Comparison of ENCODE assay signal across 31 cellular contexts in the genomic region with DNA sequence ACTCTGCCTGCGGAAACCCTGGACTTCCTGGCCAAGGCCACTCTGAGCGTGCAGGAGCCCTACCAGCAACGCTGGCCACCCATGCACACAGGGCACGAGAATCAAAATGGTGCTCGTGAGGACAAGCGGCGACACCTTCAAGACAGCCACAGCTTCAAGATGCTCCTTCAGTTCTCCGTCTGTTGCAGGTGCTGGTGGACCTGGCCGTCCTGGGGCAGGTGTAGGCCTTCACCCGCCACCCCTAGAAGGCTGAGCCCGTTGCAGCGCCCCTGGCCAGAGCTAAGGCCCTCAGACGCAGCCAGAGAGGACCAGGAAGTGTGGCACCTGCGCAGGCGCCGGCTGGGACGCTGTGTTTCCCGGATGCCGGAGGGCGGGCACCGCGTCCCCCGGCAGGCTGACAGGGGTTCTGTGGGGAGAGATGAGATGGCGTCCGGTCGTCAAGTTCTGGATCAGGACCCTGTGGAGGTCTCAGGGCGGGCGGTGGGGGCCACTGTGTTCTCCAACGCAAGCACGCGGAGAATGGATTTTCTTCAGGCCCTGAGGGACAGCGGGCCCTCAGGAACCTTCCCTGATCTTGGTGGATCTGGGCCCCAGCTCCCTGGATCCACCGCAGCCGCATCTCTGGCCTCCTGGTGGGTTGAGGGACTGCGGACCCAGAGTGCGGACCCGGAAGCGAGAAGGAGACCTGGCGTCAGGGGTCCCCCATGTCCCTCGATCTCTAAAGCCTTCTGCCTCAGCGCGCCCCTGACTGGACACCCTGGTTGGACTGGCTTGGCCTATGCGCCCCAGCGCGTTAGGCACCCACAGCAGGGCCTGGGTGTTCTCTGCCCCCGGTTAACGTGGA.
DNase-seq lines count a peak whose midpoint lies in the region; ATAC-seq, FAIRE-seq and TF ChIP-seq lines count a peak whose summit lies in the region.
"Had no signal": no experiment of that assay in that cellular context is flagged by ENCODE, and none has a peak within 500 bp of the region (broad histone marks: within the 10 kb centered on the region; RNA-seq: fewer than 3 reads in every experiment).

No MANE protein-coding gene starts in this region.

- ATAC-seq in right cardiac atrium (no peak), HepG2 (peak; percentile 38; the same call in 1 of the 3 replicates), upper lobe of right lung (peak; percentile 38), GM19324 (IDR thresholded peaks at IDR 0.05; ENCODE audit: low FRiP score, unreplicated experiment) (no peak)
- ATAC-seq: activated CD4-positive, alpha-beta T cell treated with anti-CD3 and anti-CD28 coated beads for 36 hours; gastroesophageal sphincter; left lung had no signal

- no peaks in the 10 kb centered on the region for H3K9me2 ChIP-seq in MM.1S (replicated peaks; ENCODE audit: insufficient read depth, low read length)

- no peaks in the 10 kb centered on the region for H3K36me3 ChIP-seq in left ventricle myocardium inferior
- H3K36me3 ChIP-seq in HepG2 (replicated peaks in 1 of 2; ENCODE audit: control insufficient read depth in 1 of 2, insufficient read depth in 2 of 2, low read length in 2 of 2): no peaks in the 10 kb centered on the region
- H3K36me3 ChIP-seq in upper lobe of right lung: no peaks in the 10 kb centered on the region
- no peaks in the 10 kb centered on the region for H3K36me3 ChIP-seq in MM.1S (replicated peaks; ENCODE audit: insufficient read depth, low read length)
- H3K36me3 ChIP-seq: adrenal gland, BLaER1, gastroesophageal sphincter, left lung had no signal

- DNase-seq in right cardiac atrium: peak in 2 of 3 donors; percentile 39 to 41
- no peak for DNase-seq in left ventricle myocardium inferior
- DNase-seq in NCI-H1694 treated with DMSO at 0.1 percent for 48 hours (lab: John Stamatoyannopoulos, UW): peak; percentile 32
- no peak for DNase-seq in HepG2 (ENCODE audit: low spot score)
- no peak for DNase-seq in upper lobe of right lung
- DNase-seq in SIG-M5 treated with dmso at 0.1 percent for 504 hours (lab: John Stamatoyannopoulos, UW; ENCODE audit: unreplicated experiment): no peak
- DNase-seq in MM.1S: no peak
- DNase-seq: activated CD4-positive, alpha-beta T cell treated with anti-CD3 and anti-CD28 coated beads for 36 hours; activated T-cell treated with anti-CD3 and anti-CD28 coated beads, Interleukin-2, amount 50 U/mL, for 24 hours; adrenal gland; body of pancreas; cerebellar nuclear complex; GM23248; HFFc6; hippocampal formation; NCI-H1048; NCI-H2029; NCI-H2227 treated with DMSO at 0.1 percent for 48 hours; NCI-H69; occipital lobe; small intestine; stimulated activated CD4-positive, alpha-beta T cell treated with anti-CD3 and anti-CD28 coated beads, Interleukin-1b, Interleukin-23, amount 100 ng/mL, for 48 hours; stimulated activated CD8-positive, alpha-beta memory T cell treated with anti-CD3 and anti-CD28 coated beads, Interleukin-4, amount 100 ng/mL, for 48 hours had no signal

- intact Hi-C loops in right cardiac atrium (cut with DNase I) (no loop called here), left ventricle myocardium inferior (cut with micrococcal nuclease) (no loop called here), HepG2 (cut with micrococcal nuclease; ENCODE audit: unreplicated experiment) (no loop called here), upper lobe of right lung (cut with DNase I) (no loop called here)

- no peak overlapping the region for H3K4me3 ChIP-seq in right cardiac atrium (ENCODE audit: low read length)
- no peak overlapping the region for H3K4me3 ChIP-seq in left ventricle myocardium inferior
- H3K4me3 ChIP-seq in HepG2 (replicated peaks in 1 of 3; ENCODE audit: insufficient read depth in 1 of 3, low read depth in 2 of 3, low read length in 3 of 3): no peak overlapping the region
- no peak overlapping the region for H3K4me3 ChIP-seq in upper lobe of right lung
- H3K4me3 ChIP-seq in MM.1S (ENCODE audit: low read length): no peak overlapping the region
- H3K4me3 ChIP-seq: adrenal gland, BLaER1, body of pancreas, dorsolateral prefrontal cortex, gastroesophageal sphincter, GM23248, left lung, SK-N-MC had no signal

- H3K9me3 ChIP-seq in right cardiac atrium (ENCODE audit: control insufficient read depth, low read length) (peaks cover 2% of the 10 kb centered on the region), left ventricle myocardium inferior (replicated peaks) (peaks cover 31% of the 10 kb centered on the region), HepG2 (ENCODE audit: low read length) (no peaks in the 10 kb centered on the region), upper lobe of right lung (no peaks in the 10 kb centered on the region), MM.1S (replicated peaks; ENCODE audit: insufficient read depth, low read length) (no peaks in the 10 kb centered on the region)
- H3K9me3 ChIP-seq: adrenal gland, body of pancreas had no signal

- 92% methylated on average over 47 of the region's 47 CpGs for WGBS in right cardiac atrium
- 70% methylated on average over 25 of the region's 47 CpGs for WGBS in HepG2 (ENCODE audit: low lambda C conversion rate)

- H3K4me1 ChIP-seq in right cardiac atrium (ENCODE audit: control insufficient read depth, insufficient read depth, low read length) (no peaks in the 10 kb centered on the region), left ventricle myocardium inferior (no peaks in the 10 kb centered on the region), HepG2 (ENCODE audit: insufficient read depth, low read length) (no peaks in the 10 kb centered on the region), upper lobe of right lung (no peaks in the 10 kb centered on the region), MM.1S (ENCODE audit: low read length) (no peaks in the 10 kb centered on the region)
- H3K4me1 ChIP-seq: adrenal gland, BLaER1, body of pancreas, gastroesophageal sphincter, left lung had no signal

- TF ChIP-seq EP300 in HepG2 (IDR thresholded peaks at IDR 0.05; ENCODE audit: low read depth in 2 of 2, low read length in 2 of 2) (no peak), HepG2 (CRISPR knock-in tag; IDR thresholded peaks at IDR 0.05; ENCODE audit: borderline replicate concordance) (no peak)

- no peak for FAIRE-seq in HepG2 (lab: Jason Lieb, UNC)
- FAIRE-seq: D721Med, GM12891, small intestine had no signal

- POLR2A ChIA-PET in HepG2 (lab: Yijun Ruan, JAX): no interaction called here

- H3K27me3 ChIP-seq in right cardiac atrium (ENCODE audit: control insufficient read depth, insufficient read depth): no peaks in the 10 kb centered on the region
- H3K27me3 ChIP-seq in left ventricle myocardium inferior (ENCODE audit: low read depth): no peaks in the 10 kb centered on the region
- no peaks in the 10 kb centered on the region for H3K27me3 ChIP-seq in HepG2 (ENCODE audit: control insufficient read depth in 1 of 2, insufficient read depth in 2 of 2, low read length in 2 of 2)
- no peaks in the 10 kb centered on the region for H3K27me3 ChIP-seq in upper lobe of right lung
- no peaks in the 10 kb centered on the region for H3K27me3 ChIP-seq in MM.1S (replicated peaks; ENCODE audit: insufficient read depth, low read length)
- H3K27me3 ChIP-seq: adrenal gland, BLaER1, body of pancreas, dorsolateral prefrontal cortex, gastroesophageal sphincter, left lung had no signal

- BruUV-seq in HepG2 (replicated peaks; lab: Mats Ljungman, UMichigan): no TSS peak

- H3K79me2 ChIP-seq in HepG2 (ENCODE audit: insufficient read depth, low read length) (no peaks in the 10 kb centered on the region), MM.1S (ENCODE audit: low read length) (no peaks in the 10 kb centered on the region)

- H3K27ac ChIP-seq in right cardiac atrium (ENCODE audit: low read length) (no peak overlapping the region), left ventricle myocardium inferior (replicated peaks) (no peak overlapping the region), HepG2 (ENCODE audit: extremely low read length, insufficient read depth, low read length) (no peak overlapping the region), upper lobe of right lung (no peak overlapping the region), MM.1S (ENCODE audit: low read length) (no peak overlapping the region)
- H3K27ac ChIP-seq: adrenal gland, BLaER1, body of pancreas, dorsolateral prefrontal cortex, gastroesophageal sphincter, GM23248, left lung, SK-N-MC had no signal

- H3K9ac ChIP-seq in HepG2 (ENCODE audit: insufficient read depth, low read depth, low read length) (no peak overlapping the region), MM.1S (ENCODE audit: low read length) (no peak overlapping the region)
- H3K9ac ChIP-seq: BLaER1, GM23248 had no signal

- no peaks in the 10 kb centered on the region for H3F3A ChIP-seq in MM.1S (ENCODE audit: insufficient read depth, low read length)

- in situ Hi-C loops in HepG2 (cut with HindIII; ENCODE audit: extremely low pct_ligation_motif_present, low pct_unique_long_range_greater_than_20kb): no loop called here

- H4K20me1 ChIP-seq in HepG2 (ENCODE audit: insufficient read depth, low read length) (no peaks in the 10 kb centered on the region), MM.1S (ENCODE audit: insufficient read depth, low read length) (no peaks in the 10 kb centered on the region)
- H4K20me1 ChIP-seq: BLaER1 had no signal

- no peak overlapping the region for H3K4me2 ChIP-seq in HepG2 (ENCODE audit: low read depth, low read length)
- no peak overlapping the region for H3K4me2 ChIP-seq in MM.1S (ENCODE audit: low read depth, low read length)
- H3K4me2 ChIP-seq: BLaER1 had no signal

- CTCF ChIA-PET in HepG2 (lab: Yijun Ruan, JAX; ENCODE audit: low intra/inter-chr PET ratio, low total read pairs): no interaction called here

- no peak overlapping the region for H2AFZ ChIP-seq in HepG2 (ENCODE audit: low read length)
- H2AFZ ChIP-seq in MM.1S (ENCODE audit: low read length): no peak overlapping the region
- H2AFZ ChIP-seq: GM23248 had no signal

- TF ChIP-seq CTCF in left ventricle myocardium inferior (IDR thresholded peaks at IDR 0.05; ENCODE audit: borderline replicate concordance) (no peak), HepG2 (CRISPR knock-in tag; IDR thresholded peaks at IDR 0.05) (no peak), upper lobe of right lung (IDR thresholded peaks at IDR 0.05) (no peak), MM.1S (IDR thresholded peaks at IDR 0.05; ENCODE audit: low read length) (no peak)

- no peak for TF ChIP-seq POLR2A in HepG2 (IDR thresholded peaks at IDR 0.05; ENCODE audit: insufficient read depth in 1 of 2, low read depth in 2 of 2, low read length in 2 of 2)

- TF ChIP-seq RAD21 in HepG2 (CRISPR knock-in tag; IDR thresholded peaks at IDR 0.05): no peak

TF ChIP-seq in HepG2, 621 proteins besides CTCF, POLR2A, EP300 and RAD21:
- no peak for TF ChIP-seq DMAP1 (CRISPR knock-in tag; IDR thresholded peaks at IDR 0.05)
- TF ChIP-seq KDM2A (CRISPR knock-in tag; IDR thresholded peaks at IDR 0.05; ENCODE audit: borderline replicate concordance, low read depth): no peak
- TF ChIP-seq ZBTB3 (CRISPR knock-in tag; IDR thresholded peaks at IDR 0.05; ENCODE audit: borderline replicate concordance, low read depth): no peak
- no peak for TF ChIP-seq RBFOX2 (IDR thresholded peaks at IDR 0.05; ENCODE audit: low read depth, low read length)
- no peak for TF ChIP-seq SATB2 (CRISPR knock-in tag; IDR thresholded peaks at IDR 0.05)
- TF ChIP-seq SMC3 (IDR thresholded peaks at IDR 0.05; ENCODE audit: low read length): no peak
- no peak for TF ChIP-seq CHCHD3 (CRISPR knock-in tag; IDR thresholded peaks at IDR 0.05)

Comparison
In these comparisons a context has a peak if more than half of its experiments do, and no peak if none do; other contexts are left out.
1. DNase-seq: peak in right cardiac atrium (2 of 3) and NCI-H1694 treated with DMSO at 0.1 percent for 48 hours (single experiment); none in left ventricle myocardium inferior (single experiment), HepG2 (single experiment), upper lobe of right lung (single experiment), SIG-M5 treated with dmso at 0.1 percent for 504 hours (single experiment) and MM.1S (single experiment).
2. ATAC-seq: peak in HepG2 (single experiment) and upper lobe of right lung (single experiment); none in right cardiac atrium (0 of 2) and GM19324 (single experiment).